In genomic region chr1:40257688-40258444, GRCh38 we compare ENCODE assay signal across 8 cellular contexts. TPM values are rescaled to one million over a fixed set of nuclear protein-coding genes. Genes with fewer than 3 reads are reported as not detected.
DNase-seq lines count a peak whose midpoint lies in the region; ATAC-seq, FAIRE-seq and TF ChIP-seq lines count a peak whose summit lies in the region.

Gene ZMPSTE24, plus strand, starts transcription at chr1:40258236. Its CDS starts 36 bp downstream, at chr1:40258272.

- FAIRE-seq in D721Med (lab: Jason Lieb, UNC), result no peak

- H2AFZ ChIP-seq in IMR-90 (replicated peaks; ENCODE audit: low read length, poor library complexity), result peak within 1 kb of the TSS; percentile 98

- in situ Hi-C loops in IMR-90 (cut with MboI; ENCODE audit: low sequenced_read_pairs), result no loop called here

- H2BK120ac ChIP-seq in IMR-90 (ENCODE audit: low read depth, low read length), result peak within 1 kb of the TSS; percentile 62

- H3K4me3 ChIP-seq in IMR-90 (ENCODE audit: insufficient read depth, low read depth, low read length), result peak within 1 kb of the TSS; percentile 81

- TF ChIP-seq CTCF in D721Med (IDR thresholded peaks at IDR 0.05; ENCODE audit: insufficient read depth, missing control alignments), result no peak
- no peak for TF ChIP-seq CTCF in IMR-90 (conservative IDR thresholded peaks at IDR 0.05; ENCODE audit: low read depth, low read length)

- CTCF ChIA-PET in IMR-90 (lab: Yijun Ruan, JAX), result interaction anchor here (0.8 kb wide), 1 partner anchor 16 kb away, joined by 3 read pairs; no protein-coding TSS in a partner anchor

- H3K27ac ChIP-seq in IMR-90 (ENCODE audit: insufficient read depth, low read length), result peak within 1 kb of the TSS; percentile 89

- intact Hi-C loops in IMR-90 (cut with micrococcal nuclease), result loop anchor here (1.0 to 10.0 kb wide), 4 partner anchors 17 to 179 kb away; partner anchors contain the start of gene RLF

- dilution Hi-C loops in IMR-90 (cut with HindIII; ENCODE audit: low sequenced_read_pairs, unreplicated experiment), result no loop called here

- H3K4me1 ChIP-seq in IMR-90 (ENCODE audit: control insufficient read depth, insufficient read depth, low read length), result peaks cover 2% of the 10 kb centered on the region; the same call in 1 of the 2 replicates

- peak within 1 kb of the TSS; percentile 96 for H3K4ac ChIP-seq in IMR-90 (ENCODE audit: low read depth, low read length)

- DNase-seq in D721Med (ENCODE audit: insufficient read length, low spot score), result peak; percentile 47
- DNase-seq in IMR-90, result peak; percentile 98
- peak; percentile 98 for DNase-seq in OCI-M1 (lab: John Stamatoyannopoulos, UW)
- peak; percentile 95 for DNase-seq in activated T-cell treated with anti-CD3 and anti-CD28 coated beads for 24 hours (ENCODE audit: low read depth)
- DNase-seq in epidermal melanocyte (ENCODE audit: insufficient read length, low spot score), result peak; percentile 82
- peak; percentile 92 for DNase-seq in middle frontal gyrus (ENCODE audit: extremely low spot score, low spot score)
- peak; percentile 87 to 94 for DNase-seq in stimulated activated CD8-positive, alpha-beta memory T cell treated with anti-CD3 and anti-CD28 coated beads, Interleukin-2, amount 100 ng/mL, for 48 hours (ENCODE audit: low read depth in 2 of 2)

- peak within 1 kb of the TSS; percentile 96 for H2AK9ac ChIP-seq in IMR-90 (replicated peaks; ENCODE audit: low read depth, low read length, poor library complexity)

- peak within 1 kb of the TSS; percentile 77 for H2BK5ac ChIP-seq in IMR-90 (ENCODE audit: low read depth, low read length, poor library complexity, severe bottlenecking)

- H2BK15ac ChIP-seq in IMR-90 (ENCODE audit: low read depth, low read length), result peak within 1 kb of the TSS; percentile 35; the same call in 1 of the 3 replicates

- H4K91ac ChIP-seq in IMR-90 (ENCODE audit: insufficient read depth, low read depth, low read length), result peak within 1 kb of the TSS; percentile 86

- H4K8ac ChIP-seq in IMR-90 (ENCODE audit: low read depth in 2 of 2, low read length in 2 of 2), result peak within 1 kb of the TSS; percentile 99

- no peaks in the 10 kb centered on the region for H3K27me3 ChIP-seq in IMR-90 (ENCODE audit: control insufficient read depth, insufficient read depth, low read length)

- peak within 1 kb of the TSS; percentile 96 for H3K9ac ChIP-seq in IMR-90 (ENCODE audit: low read depth, low read length)

- H3K4me2 ChIP-seq in IMR-90 (ENCODE audit: low read depth, low read length), result peak within 1 kb of the TSS; percentile 93

- peaks cover 5% of the 10 kb centered on the region; the same call in 1 of the 2 replicates for H3K9me1 ChIP-seq in IMR-90 (ENCODE audit: insufficient read depth, low read length)

- H3K56ac ChIP-seq in IMR-90 (ENCODE audit: extremely low read depth, insufficient read depth, low read length), result peak within 1 kb of the TSS; percentile 98

- no peak within 1 kb of the TSS for H2BK20ac ChIP-seq in IMR-90 (ENCODE audit: low read depth, low read length)

- no peak; the same call in 1 of the 2 replicates for TF ChIP-seq RAD21 in IMR-90 (IDR thresholded peaks at IDR 0.05; ENCODE audit: low read length)

- 2% methylated on average over 21 of the region's 48 CpGs; no CpG with 5 or more reads in 1 of the 2 experiments for WGBS in IMR-90 (ENCODE audit: extremely low coverage in 2 of 2, insufficient read length in 1 of 2), 2 experiments

- H4K5ac ChIP-seq in IMR-90 (ENCODE audit: low read depth, low read length), result peak within 1 kb of the TSS; percentile 97

- peak within 1 kb of the TSS; percentile 80 for H2AK5ac ChIP-seq in IMR-90 (ENCODE audit: low read depth, low read length)

- H3K36me3 ChIP-seq in IMR-90 (ENCODE audit: control insufficient read depth, insufficient read depth, low read length), result peaks cover 11% of the 10 kb centered on the region

- H3K18ac ChIP-seq in IMR-90 (ENCODE audit: low read depth, low read length), result peak within 1 kb of the TSS; percentile 66

- no peaks in the 10 kb centered on the region for H3K9me3 ChIP-seq in IMR-90 (ENCODE audit: control insufficient read depth, insufficient read depth, low read length)

- peak within 1 kb of the TSS; percentile 100 for H3K23ac ChIP-seq in IMR-90 (ENCODE audit: low read depth, low read length)

- peak within 1 kb of the TSS; percentile 99 for H3K14ac ChIP-seq in IMR-90 (replicated peaks; ENCODE audit: low read depth, low read length)

- peak; percentile 84 for ATAC-seq in GM21526 (IDR thresholded peaks at IDR 0.05; ENCODE audit: low FRiP score, unreplicated experiment)
- peak; percentile 99 for ATAC-seq in IMR-90 (ENCODE audit: low read depth)

- no TSS peak for BruUV-seq in IMR-90 (replicated peaks; lab: Mats Ljungman, UMichigan)

- POLR2A ChIA-PET in IMR-90 (lab: Charles Lee; ENCODE audit: unreplicated experiment), result interaction anchor here (0.6 kb wide), 1 partner anchor 80 kb away, joined by 3 read pairs; no protein-coding TSS in a partner anchor

- H4K20me1 ChIP-seq in IMR-90 (ENCODE audit: insufficient read depth, low read length), result no peaks in the 10 kb centered on the region; the same call in 1 of the 2 replicates

- H3K79me1 ChIP-seq in IMR-90 (ENCODE audit: low read depth in 1 of 2, low read length in 2 of 2), result peaks cover 35 to 53% of the 10 kb centered on the region in 2 experiments

- TF ChIP-seq POLR2A in IMR-90 (IDR thresholded peaks at IDR 0.05; ENCODE audit: low read depth, low read length), result peak; percentile 88; the same call in 1 of the 2 replicates

TF ChIP-seq in IMR-90, 13 proteins besides CTCF, POLR2A, EP300 and RAD21:
- TF ChIP-seq CHD1 (IDR thresholded peaks at IDR 0.05; ENCODE audit: low read depth, low read length) (no peak), CEBPB (IDR thresholded peaks at IDR 0.05; ENCODE audit: low read depth, low read length) (peak; percentile 24; the same call in 1 of the 2 replicates), MXI1 (IDR thresholded peaks at IDR 0.05; ENCODE audit: borderline replicate concordance, low read depth, low read length) (peak; percentile 82), FOS (IDR thresholded peaks at IDR 0.05; ENCODE audit: low read depth, low read length) (0 out of 2 replicates have a peak, but pooled peaks have one; percentile 3), MAZ (IDR thresholded peaks at IDR 0.05; ENCODE audit: borderline replicate concordance, low read depth, low read length) (peak; percentile 94), RCOR1 (IDR thresholded peaks at IDR 0.05; ENCODE audit: insufficient replicate concordance, low read length) (no peak)

RNA-seq across cellular contexts. Expression of gene ZMPSTE24, which starts in this region (rescaled TPM):
- 28.9 and 90.8 TPM in 2 replicates for total RNA-seq in IMR-90 (2012; rRNA removed)
- 17.7 and 21.0 TPM in 2 replicates for polyA plus RNA-seq in IMR-90 (2012; rRNA removed)
- 3.1 and 3.9 TPM in 2 replicates for polyA plus RNA-seq in IMR-90 (2012; cell fraction: cytosol; rRNA removed)
- polyA plus RNA-seq in IMR-90 (2012; cell fraction: nucleus; rRNA removed; ENCODE audit: low replicate concordance), result 1.7 and 7.1 TPM in 2 replicates

Comparison
In these comparisons a context has a peak if more than half of its experiments do, and no peak if none do; other contexts are left out.
1. Peak in every context shown above with its lines: DNase-seq, ATAC-seq, H3K4me3 ChIP-seq and H3K27ac ChIP-seq.
2. DNase-seq: peak in every context shown above with its lines; median percentile 98 in IMR-90; 98 in OCI-M1; 95 in activated T-cell treated with anti-CD3 and anti-CD28 coated beads for 24 hours; 92 in middle frontal gyrus; 90 in stimulated activated CD8-positive, alpha-beta memory T cell treated with anti-CD3 and anti-CD28 coated beads, Interleukin-2, amount 100 ng/mL, for 48 hours; 82 in epidermal melanocyte; 47 in D721Med.